In genomic region chr7:12686234-12686893, GRCh38 we compare ENCODE assay signal across 8 cellular contexts. TPM values are rescaled to one million over a fixed set of nuclear protein-coding genes. Genes with fewer than 3 reads are reported as not detected.
A peak's percentile ranks its signal among the peaks of the same experiment; 100 is the strongest.
DNase-seq lines count a peak whose midpoint lies in the region; ATAC-seq and TF ChIP-seq lines count a peak whose summit lies in the region.

No MANE protein-coding gene starts in this region.

- H3K9me2 ChIP-seq in OCI-LY7 (ENCODE audit: insufficient read depth, low read length) = no peaks in the 10 kb centered on the region

- H3K4me1 ChIP-seq in HUES6 (ENCODE audit: control insufficient read depth, insufficient read depth, low read length) = peaks cover 3% of the 10 kb centered on the region; the same call in 1 of the 2 replicates
- peaks cover 14% of the 10 kb centered on the region for H3K4me1 ChIP-seq in OCI-LY7 (ENCODE audit: insufficient read depth, low read length, poor library complexity, severe bottlenecking)
- H3K4me1 ChIP-seq in esophagus (ENCODE audit: control insufficient read depth in 2 of 2, insufficient read depth in 2 of 2, low read length in 1 of 2) = no peaks in the 10 kb centered on the region
- H3K4me1 ChIP-seq in mucosa of stomach (ENCODE audit: control insufficient read depth, insufficient read depth, low read length) = no peaks in the 10 kb centered on the region

- BruUV-seq in OCI-LY7 (replicated peaks; lab: Mats Ljungman, UMichigan) = no TSS peak

- CTCF ChIA-PET in OCI-LY7 (lab: Charles Lee; ENCODE audit: unreplicated experiment) = no interaction called here

- intact Hi-C loops in OCI-LY7 (cut with micrococcal nuclease; ENCODE audit: unreplicated experiment) = no loop called here

- POLR2A ChIA-PET in OCI-LY7 (lab: Charles Lee) = interaction anchor here (0.6 to 1.0 kb wide), 2 partner anchors 11 to 20 kb away, joined by 3 read pairs; no protein-coding TSS in a partner anchor

- WGBS in esophagus, 2 donors = 2 to 4% methylated on average over 54 of the region's 54 CpGs

- H3K36me3 ChIP-seq in HUES6 (ENCODE audit: control insufficient read depth, insufficient read depth, low read length) (0 out of 2 replicates have a peak, but pooled peaks cover 4% of the 10 kb centered on the region), OCI-LY7 (ENCODE audit: insufficient read depth, low read length) (no peaks in the 10 kb centered on the region), esophagus (ENCODE audit: control insufficient read depth in 2 of 2, insufficient read depth in 2 of 2, low read length in 1 of 2) (no peaks in the 10 kb centered on the region), mucosa of stomach (ENCODE audit: control insufficient read depth, insufficient read depth, low read length) (no peaks in the 10 kb centered on the region)

- H2AFZ ChIP-seq in OCI-LY7 (ENCODE audit: low read length) = peak overlapping the region; percentile 97

- H3K9me3 ChIP-seq in HUES6 (ENCODE audit: control insufficient read depth, insufficient read depth, low read depth, low read length) (no peaks in the 10 kb centered on the region), OCI-LY7 (ENCODE audit: low read length) (no peaks in the 10 kb centered on the region; the same call in 1 of the 2 replicates), esophagus (ENCODE audit: control insufficient read depth in 2 of 2, insufficient read depth in 1 of 2, low read depth in 1 of 2, low read length in 1 of 2) (no peaks in the 10 kb centered on the region), mucosa of stomach (ENCODE audit: control insufficient read depth, low read length) (no peaks in the 10 kb centered on the region)

- H3K4me3 ChIP-seq in HUES6 (ENCODE audit: low read depth, low read length) (peak overlapping the region; percentile 76), OCI-LY7 (ENCODE audit: low read depth, low read length, poor library complexity, severe bottlenecking) (peak overlapping the region; percentile 82), esophagus (ENCODE audit: low read depth in 1 of 2, low read length in 2 of 2) (peak overlapping the region; percentile 72 to 83), mucosa of stomach (ENCODE audit: low read length) (peak overlapping the region; percentile 82)

- H3K4me2 ChIP-seq in OCI-LY7 (ENCODE audit: low read length) = peak overlapping the region; percentile 78

- peak overlapping the region; percentile 87 for H3K9ac ChIP-seq in HUES6 (ENCODE audit: low read length)
- peak overlapping the region; percentile 75 for H3K9ac ChIP-seq in mucosa of stomach (ENCODE audit: low read length)

- H3K79me2 ChIP-seq in OCI-LY7 (ENCODE audit: insufficient read depth, low read depth, low read length) = peaks cover 8% of the 10 kb centered on the region

- 0 out of 2 replicates have a peak, but pooled peaks cover 5% of the 10 kb centered on the region for H4K20me1 ChIP-seq in OCI-LY7 (ENCODE audit: insufficient read depth, low read length)

- H3K27ac ChIP-seq in HUES6 (ENCODE audit: low read depth, low read length) (0 out of 2 replicates have a peak overlapping the region, but pooled peaks have one; percentile 88), OCI-LY7 (ENCODE audit: low read depth, low read length, poor library complexity, severe bottlenecking) (peak overlapping the region; percentile 79), esophagus (ENCODE audit: low read depth in 2 of 2, low read length in 1 of 2) (peak overlapping the region; percentile 84 to 95)

- DNase-seq in D341Med (ENCODE audit: low spot score) = peak; percentile 94
- DNase-seq in OCI-LY7 (ENCODE audit: low spot score) = peak; percentile 85
- DNase-seq in activated T-cell treated with anti-CD3 and anti-CD28 coated beads for 48 hours (ENCODE audit: low read depth) = peak; percentile 95
- peak; percentile 87 for DNase-seq in stimulated activated CD8-positive, alpha-beta memory T cell treated with anti-CD3 and anti-CD28 coated beads, Interleukin-7, amount 100 ng/mL, for 1 hour (ENCODE audit: low read depth in 2 of 2)

- peak; percentile 90 for ATAC-seq in GM21515 (IDR thresholded peaks at IDR 0.05; ENCODE audit: unreplicated experiment)

- TF ChIP-seq CTCF in OCI-LY7 (conservative IDR thresholded peaks at IDR 0.05; ENCODE audit: low read length) = peak; percentile 75

- H3K27me3 ChIP-seq in HUES6 (ENCODE audit: control insufficient read depth, insufficient read depth, low read length) = no peaks in the 10 kb centered on the region
- no peaks in the 10 kb centered on the region for H3K27me3 ChIP-seq in esophagus (ENCODE audit: control insufficient read depth in 1 of 2, insufficient read depth in 2 of 2, low read length in 2 of 2)
- H3K27me3 ChIP-seq in mucosa of stomach (ENCODE audit: control insufficient read depth, insufficient read depth, low read length) = no peaks in the 10 kb centered on the region

RNA-seq across cellular contexts. Expression of gene ARL4A, which starts 1.1 kb away (rescaled TPM):
- total RNA-seq in OCI-LY7 (2014; rRNA removed; shearing (Covaris generic)) = 5.5 and 7.4 TPM in 2 replicates
- total RNA-seq in OCI-LY7 (2022) = 10.1 and 13.1 TPM in 2 replicates
- polyA plus RNA-seq in esophagus = 10 to 100 TPM; 29.3 to 43.0 TPM

Comparison
In these comparisons a context has a peak if more than half of its experiments do, and no peak if none do; other contexts are left out.
1. Peak in every context shown above with its lines: DNase-seq, ATAC-seq, H3K4me3 ChIP-seq and H3K27ac ChIP-seq.